In genomic region chr1:50108497-50109073, GRCh38 we compare ENCODE assay signal across 11 cellular contexts. TPM values are rescaled to one million over a fixed set of nuclear protein-coding genes. Genes with fewer than 3 reads are reported as not detected.
A peak's percentile ranks its signal among the peaks of the same experiment; 100 is the strongest.
DNase-seq lines count a peak whose midpoint lies in the region; ATAC-seq and TF ChIP-seq lines count a peak whose summit lies in the region.
"Had no signal": no experiment of that assay in that cellular context is flagged by ENCODE, and none has a peak within 500 bp of the region (broad histone marks: within the 10 kb centered on the region; RNA-seq: fewer than 3 reads in every experiment).

Gene ELAVL4, plus strand, starts transcription at chr1:50108920. Its CDS starts 270 bp downstream, at chr1:50109190.

- intact Hi-C loops in prostate gland (cut with DNase I): no loop called here

- no peak for ATAC-seq in stimulated activated naive CD8-positive, alpha-beta T cell treated with anti-CD3 and anti-CD28 coated beads, Interleukin-15, amount 100 ng/mL, for 72 hours
- no peak for ATAC-seq in HG03108 (IDR thresholded peaks at IDR 0.05; ENCODE audit: unreplicated experiment)

- H3K27ac ChIP-seq in prostate gland: no peak within 1 kb of the TSS

- H3K4me3 ChIP-seq in prostate gland: no peak within 1 kb of the TSS

- no peaks in the 10 kb centered on the region for H3K9me3 ChIP-seq in prostate gland

- peaks cover 11% of the 10 kb centered on the region for H3K4me1 Mint-ChIP-seq in T-helper 2 cell treated with Interferon-gamma antibody and Interleukin-4, amounts not matched to agents 5 μg/mL and 100 μg/mL, for 36 hours (ENCODE audit: low read depth)
- H3K4me1 Mint-ChIP-seq in stimulated activated naive CD8-positive, alpha-beta T cell treated with anti-CD3 and anti-CD28 coated beads, Interleukin-15, amount 100 ng/mL, for 72 hours: peaks cover 21% of the 10 kb centered on the region

- peak within 1 kb of the TSS; percentile 21 for H3K4me3 Mint-ChIP-seq in T-helper 2 cell treated with Interferon-gamma antibody and Interleukin-4, amounts not matched to agents 5 μg/mL and 100 μg/mL, for 36 hours
- H3K4me3 Mint-ChIP-seq in stimulated activated naive CD8-positive, alpha-beta T cell treated with anti-CD3 and anti-CD28 coated beads, Interleukin-15, amount 100 ng/mL, for 72 hours: peak within 1 kb of the TSS; percentile 21 to 74

- no peak for TF ChIP-seq CTCF in prostate gland (IDR thresholded peaks at IDR 0.05)

- no peaks in the 10 kb centered on the region for H3K4me1 ChIP-seq in prostate gland (replicated peaks)

- no peak for TF ChIP-seq POLR2A in prostate gland (IDR thresholded peaks at IDR 0.05)

- H3K9me3 Mint-ChIP-seq in T-helper 2 cell treated with Interferon-gamma antibody and Interleukin-4, amounts not matched to agents 5 μg/mL and 100 μg/mL, for 36 hours: no peaks in the 10 kb centered on the region
- no peaks in the 10 kb centered on the region for H3K9me3 Mint-ChIP-seq in stimulated activated naive CD8-positive, alpha-beta T cell treated with anti-CD3 and anti-CD28 coated beads, Interleukin-15, amount 100 ng/mL, for 72 hours

- H3K27ac Mint-ChIP-seq in T-helper 2 cell treated with Interferon-gamma antibody and Interleukin-4, amounts not matched to agents 5 μg/mL and 100 μg/mL, for 36 hours: no peak within 1 kb of the TSS
- no peak within 1 kb of the TSS for H3K27ac Mint-ChIP-seq in stimulated activated naive CD8-positive, alpha-beta T cell treated with anti-CD3 and anti-CD28 coated beads, Interleukin-15, amount 100 ng/mL, for 72 hours

- DNase-seq in T-helper 2 cell treated with Interferon-gamma antibody and Interleukin-4, amounts not matched to agents 5 μg/mL and 100 μg/mL, for 36 hours (ENCODE audit: low spot score): no peak
- DNase-seq in T-helper 2 cell (no peak), NCI-H69 (lab: John Stamatoyannopoulos, UW) (peak; percentile 96), cerebellar nuclear complex (lab: John Stamatoyannopoulos, UW) (peak; percentile 33 to 59), prostate gland (ENCODE audit: low spot score) (no peak), NCI-H510A (lab: John Stamatoyannopoulos, UW) (no peak)
- DNase-seq in stimulated activated naive CD8-positive, alpha-beta T cell treated with anti-CD3 and anti-CD28 coated beads, Interleukin-15, amount 100 ng/mL, for 72 hours: no peak
- DNase-seq: activated gamma-delta T cell treated with Interleukin-2 at 50 U/mL for 16 hours, HCEC 1CT had no signal

- peaks cover 2% of the 10 kb centered on the region for H3K27me3 ChIP-seq in prostate gland (replicated peaks; ENCODE audit: insufficient read depth)

- 55% methylated on average over 11 of the region's 11 CpGs for WGBS in prostate gland

- no peaks in the 10 kb centered on the region for H3K36me3 Mint-ChIP-seq in T-helper 2 cell treated with Interferon-gamma antibody and Interleukin-4, amounts not matched to agents 5 μg/mL and 100 μg/mL, for 36 hours (ENCODE audit: low read depth)

- H3K27me3 Mint-ChIP-seq in T-helper 2 cell treated with Interferon-gamma antibody and Interleukin-4, amounts not matched to agents 5 μg/mL and 100 μg/mL, for 36 hours (ENCODE audit: low read depth): peaks cover 49% of the 10 kb centered on the region
- peaks cover 67% of the 10 kb centered on the region for H3K27me3 Mint-ChIP-seq in stimulated activated naive CD8-positive, alpha-beta T cell treated with anti-CD3 and anti-CD28 coated beads, Interleukin-15, amount 100 ng/mL, for 72 hours

- no peaks in the 10 kb centered on the region for H3K36me3 ChIP-seq in prostate gland

RNA-seq across cellular contexts. Expression of gene ELAVL4, which starts in this region (rescaled TPM):
- 1 to 10 TPM in 1 of 2 donors, under 1 TPM in 1; 0.18 to 4.0 TPM for total RNA-seq in prostate gland
- total RNA-seq: fibroblast of lung had no signal

Comparison
In these comparisons a context has a peak if more than half of its experiments do, and no peak if none do; other contexts are left out.
1. DNase-seq: peak in NCI-H69 (single experiment) and cerebellar nuclear complex (2 of 2); none in T-helper 2 cell treated with Interferon-gamma antibody and Interleukin-4, amounts not matched to agents 5 μg/mL and 100 μg/mL, for 36 hours (single experiment), T-helper 2 cell (0 of 5), stimulated activated naive CD8-positive, alpha-beta T cell treated with anti-CD3 and anti-CD28 coated beads, Interleukin-15, amount 100 ng/mL, for 72 hours (0 of 2), prostate gland (single experiment) and NCI-H510A (single experiment).